In the genomic region with DNA sequence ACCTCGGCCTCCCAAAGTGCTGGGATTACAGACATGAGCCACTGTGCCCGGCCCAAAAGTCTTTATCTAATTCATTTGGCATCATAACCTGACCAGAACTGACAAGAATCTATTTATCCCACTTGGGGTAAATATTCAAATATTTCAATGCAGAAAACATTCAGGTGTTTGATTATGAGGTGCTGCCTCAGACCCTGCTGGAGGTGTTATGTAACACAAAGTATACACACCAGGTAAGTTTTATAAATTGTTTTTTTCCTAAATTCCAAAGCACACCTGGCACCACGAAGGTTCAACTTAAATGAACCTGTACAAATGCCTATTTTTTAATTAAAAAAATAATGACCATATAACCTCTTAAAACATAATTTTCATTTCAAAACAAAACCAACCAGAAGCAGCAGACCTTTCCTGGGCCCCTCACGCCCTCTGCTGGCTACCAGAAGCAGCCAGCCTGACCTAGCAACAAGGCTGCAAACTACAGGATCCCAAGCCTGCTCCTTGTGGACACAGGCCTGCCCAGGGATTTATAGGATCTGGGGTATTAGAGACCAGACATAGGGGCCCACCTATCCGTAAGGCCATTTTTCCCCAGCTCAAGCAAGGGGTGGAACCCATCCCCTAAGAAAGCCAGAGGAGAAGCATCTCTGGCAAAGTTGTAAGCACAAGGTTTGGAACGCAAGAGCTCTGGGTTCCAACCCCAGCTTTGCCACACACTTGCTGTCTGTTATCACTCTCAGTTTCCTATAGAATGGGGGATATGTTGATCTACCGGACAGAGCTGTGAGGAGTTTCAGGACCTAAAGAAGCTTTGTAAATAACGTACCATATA, we compare ENCODE assay signal across 8 cellular contexts. TPM values are rescaled to one million over a fixed set of nuclear protein-coding genes. Genes with fewer than 3 reads are reported as not detected.
DNase-seq lines count a peak whose midpoint lies in the region; ATAC-seq and TF ChIP-seq lines count a peak whose summit lies in the region.

No MANE protein-coding gene starts in this region.

- no peak for ATAC-seq in GM19467 (IDR thresholded peaks at IDR 0.05; ENCODE audit: unreplicated experiment)

- no peak overlapping the region for H3K27ac Mint-ChIP-seq in neural crest cell (ENCODE audit: unreplicated experiment)

- peaks cover 9% of the 10 kb centered on the region for H3K4me1 Mint-ChIP-seq in neural crest cell

- H3K4me3 ChIP-seq in GM12865 (ENCODE audit: low read depth, low read length): no peak overlapping the region

- DNase-seq in AG08396 (ENCODE audit: low spot score) (peak; percentile 78), GM12865 (ENCODE audit: low read depth) (peak; percentile 64), NCI-H1694 treated with DMSO at 0.1 percent for 48 hours (lab: John Stamatoyannopoulos, UW) (peak; percentile 21), fibroblast of gingiva (ENCODE audit: low read depth) (peak; percentile 30), neural crest cell (ENCODE audit: low read depth, low spot score) (peak; percentile 25), GDM1 (lab: John Stamatoyannopoulos, UW) (no peak)
- peak; percentile 57 for DNase-seq in activated CD8-positive, alpha-beta memory T cell treated with anti-CD3 and anti-CD28 coated beads, Interleukin-2, amount 50 U/mL, for 4 hours

- peaks cover 5% of the 10 kb centered on the region for H3K36me3 Mint-ChIP-seq in neural crest cell (ENCODE audit: low read depth)

- no peaks in the 10 kb centered on the region for H3K9me3 Mint-ChIP-seq in neural crest cell

- no peaks in the 10 kb centered on the region for H3K27me3 Mint-ChIP-seq in neural crest cell (ENCODE audit: low read depth)

- TF ChIP-seq CTCF in GM12865 (IDR thresholded peaks at IDR 0.05; ENCODE audit: insufficient read depth, low read depth, low read length, missing control alignments): peak; percentile 72
- peak; percentile 77 for TF ChIP-seq CTCF in neural crest cell (conservative IDR thresholded peaks at IDR 0.05)

- no peak overlapping the region for H3K4me3 Mint-ChIP-seq in neural crest cell

RNA-seq across cellular contexts. Expression of a gene that starts 11.7 kb away (rescaled TPM):
- total RNA-seq in neural crest cell: 38.6 and 39.6 TPM in 2 replicates

RNA-seq across cellular contexts. Expression of a gene that starts 25.9 kb away (rescaled TPM):
- total RNA-seq in neural crest cell: 1.2 TPM in 2 replicates

RNA-seq across cellular contexts. Expression of a gene that starts 26.9 kb away (rescaled TPM):
- total RNA-seq in neural crest cell: 12.5 and 13.4 TPM in 2 replicates

RNA-seq across cellular contexts. Expression of a gene that starts 34.3 kb away (rescaled TPM):
- 20.0 and 22.6 TPM in 2 replicates for total RNA-seq in neural crest cell

RNA-seq across cellular contexts. Expression of a gene that starts 48.0 kb away (rescaled TPM):
- total RNA-seq in neural crest cell: 98.4 and 101 TPM in 2 replicates
